1 cellular context compared by ENCODE assay signal in genomic region chr6:73391735-73392134, GRCh38.
TF ChIP-seq lines count a peak whose summit lies in the region.

No MANE protein-coding gene starts in this region.

TF ChIP-seq in SK-N-SH, 30 proteins besides CTCF, POLR2A, EP300 and RAD21:
- TF ChIP-seq RXRA (IDR thresholded peaks at IDR 0.05; ENCODE audit: borderline replicate concordance, low read depth): no peak
